20 cellular contexts compared by ENCODE assay signal in genomic region chr6:148824291-148824690, GRCh38.
"Had no signal": no experiment of that assay in that cellular context is flagged by ENCODE, and none has a peak within 500 bp of the region (broad histone marks: within the 10 kb centered on the region; RNA-seq: fewer than 3 reads in every experiment).

No MANE protein-coding gene starts in this region.

- H3K4me1 ChIP-seq: tibial artery, upper lobe of left lung, uterus had no signal

- H3K4me3 Mint-ChIP-seq: dendritic cell treated with granulocyte-macrophage colony-stimulating factor and Interleukin-4, amounts not matched to agents 40 ng/mL and 50 ng/mL, for 4 days; naive thymus-derived CD8-positive, alpha-beta T cell; neural progenitor cell; stimulated activated naive CD8-positive, alpha-beta T cell treated with anti-CD3 and anti-CD28 coated beads, Interleukin-15, Interleukin-2, amounts not matched to agents 100 ng/mL and 50 ng/mL, for 24 hours had no signal

- H3K27me3 ChIP-seq: hepatocyte, neural progenitor cell, ovary, tibial artery, uterus had no signal

- H3K4me2 ChIP-seq: hepatocyte, neural progenitor cell had no signal

- FAIRE-seq: colon, small intestine had no signal

- H3K27ac Mint-ChIP-seq: dendritic cell treated with granulocyte-macrophage colony-stimulating factor and Interleukin-4, amounts not matched to agents 40 ng/mL and 50 ng/mL, for 4 days; naive thymus-derived CD8-positive, alpha-beta T cell; neural progenitor cell; progenitor cell of endocrine pancreas; stimulated activated naive CD8-positive, alpha-beta T cell treated with anti-CD3 and anti-CD28 coated beads, Interleukin-15, Interleukin-2, amounts not matched to agents 100 ng/mL and 50 ng/mL, for 24 hours had no signal

- H3K9ac ChIP-seq: neural progenitor cell had no signal

- H3K36me3 ChIP-seq: neural progenitor cell, ovary, tibial artery, upper lobe of left lung, uterus had no signal

- H2AFZ ChIP-seq: hepatocyte, neural progenitor cell had no signal

- H3K9me3 Mint-ChIP-seq: dendritic cell treated with granulocyte-macrophage colony-stimulating factor and Interleukin-4, amounts not matched to agents 40 ng/mL and 50 ng/mL, for 4 days had no signal

- DNase-seq: erythroblast; foreskin melanocyte; head of caudate nucleus; left colon; left ventricle myocardium superior; naive thymus-derived CD8-positive, alpha-beta T cell; nucleus accumbens; ovary; right cardiac atrium; small intestine; stimulated activated CD4-positive, alpha-beta T cell treated with anti-CD3 and anti-CD28 coated beads, Interleukin-12 subunit alpha, Interleukin-12 subunit beta, amount 100 ng/mL, for 4 hours; tibial artery; upper lobe of left lung; uterus had no signal

- ATAC-seq: left colon; left ventricle myocardium superior; naive thymus-derived CD8-positive, alpha-beta T cell; right cardiac atrium had no signal

- H3K4me3 ChIP-seq: hepatocyte, neural progenitor cell, ovary, tibial artery, upper lobe of left lung, uterus had no signal

- H3K9me3 ChIP-seq: ovary, tibial artery, upper lobe of left lung, uterus had no signal

- H3K27ac ChIP-seq: hepatocyte, neural progenitor cell, ovary, tibial artery, upper lobe of left lung, uterus had no signal
